ENCODE assay signal across 18 cellular contexts in the genomic region with DNA sequence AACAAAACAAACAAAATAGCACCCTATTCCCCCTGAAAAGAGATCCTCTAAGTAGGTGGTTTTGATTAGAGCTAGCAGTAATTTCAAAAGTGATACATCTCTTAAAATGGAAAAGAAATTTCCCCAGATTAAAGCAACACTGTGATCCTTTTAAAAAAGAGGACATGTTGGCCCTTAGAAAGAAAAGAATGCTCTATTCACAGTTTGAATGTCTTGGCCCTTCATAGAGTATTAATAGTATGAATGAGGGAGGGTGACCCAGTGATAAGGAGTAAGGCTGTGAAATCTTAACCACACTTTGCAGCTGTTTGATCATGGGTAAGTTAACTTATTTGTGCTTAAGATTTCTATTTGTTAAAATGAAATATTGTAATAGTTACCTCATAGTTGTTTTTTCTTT.
"Had no signal": no experiment of that assay in that cellular context is flagged by ENCODE, and none has a peak within 500 bp of the region (broad histone marks: within the 10 kb centered on the region; RNA-seq: fewer than 3 reads in every experiment).

No MANE protein-coding gene starts in this region.

- H3K27ac ChIP-seq: coronary artery, esophagus squamous epithelium, suprapubic skin had no signal

- H3K36me3 Mint-ChIP-seq: activated naive CD8-positive, alpha-beta T cell treated with anti-CD3 and anti-CD28 coated beads for 36 hours; brain; immature natural killer cell had no signal

- H3K27me3 Mint-ChIP-seq: activated CD4-positive, alpha-beta T cell treated with anti-CD3 and anti-CD28 coated beads, Interleukin-2, amount 10 ng/mL, durations not matched to agents 7 days and 5 days; activated naive CD8-positive, alpha-beta T cell treated with anti-CD3 and anti-CD28 coated beads for 36 hours; brain; central memory CD8-positive, alpha-beta T cell; progenitor cell of endocrine pancreas had no signal

- DNase-seq: activated CD4-positive, alpha-beta T cell treated with anti-CD3 and anti-CD28 coated beads, Interleukin-2, amount 10 ng/mL, durations not matched to agents 7 days and 5 days; activated CD8-positive, alpha-beta memory T cell treated with anti-CD3 and anti-CD28 coated beads, Interleukin-2, amount 50 U/mL, for 48 hours; activated naive CD8-positive, alpha-beta T cell treated with anti-CD3 and anti-CD28 coated beads for 36 hours; amygdala; esophagus squamous epithelium; immature natural killer cell; occipital lobe; right cardiac atrium; small intestine; stimulated activated CD4-positive, alpha-beta T cell treated with anti-CD3 and anti-CD28 coated beads, Interleukin-4, amount 100 ng/mL, for 24 hours; stimulated activated naive CD4-positive, alpha-beta T cell had no signal

- FAIRE-seq: small intestine had no signal

- H3K27ac Mint-ChIP-seq: activated CD4-positive, alpha-beta T cell treated with anti-CD3 and anti-CD28 coated beads, Interleukin-2, amount 10 ng/mL, durations not matched to agents 7 days and 5 days; activated naive CD8-positive, alpha-beta T cell treated with anti-CD3 and anti-CD28 coated beads for 36 hours; brain; immature natural killer cell; nephron; progenitor cell of endocrine pancreas; T-helper 2 cell treated with Interferon-gamma antibody and Interleukin-4, amounts not matched to agents 5 μg/mL and 100 μg/mL, for 36 hours had no signal

- ATAC-seq: right cardiac atrium had no signal

- H3K9me3 Mint-ChIP-seq: activated CD4-positive, alpha-beta T cell treated with anti-CD3 and anti-CD28 coated beads, Interleukin-2, amount 10 ng/mL, durations not matched to agents 7 days and 5 days; activated naive CD8-positive, alpha-beta T cell treated with anti-CD3 and anti-CD28 coated beads for 36 hours; central memory CD8-positive, alpha-beta T cell; T-helper 2 cell treated with Interferon-gamma antibody and Interleukin-4, amounts not matched to agents 5 μg/mL and 100 μg/mL, for 36 hours had no signal

- H3K4me1 ChIP-seq: esophagus squamous epithelium, suprapubic skin had no signal

- H3K27me3 ChIP-seq: esophagus squamous epithelium, suprapubic skin had no signal

- H3K4me3 ChIP-seq: coronary artery, esophagus squamous epithelium, suprapubic skin had no signal

- H3K4me3 Mint-ChIP-seq: activated CD4-positive, alpha-beta T cell treated with anti-CD3 and anti-CD28 coated beads, Interleukin-2, amount 10 ng/mL, durations not matched to agents 7 days and 5 days; activated naive CD8-positive, alpha-beta T cell treated with anti-CD3 and anti-CD28 coated beads for 36 hours; brain; central memory CD8-positive, alpha-beta T cell; immature natural killer cell; nephron; T-helper 2 cell treated with Interferon-gamma antibody and Interleukin-4, amounts not matched to agents 5 μg/mL and 100 μg/mL, for 36 hours had no signal

- H3K4me1 Mint-ChIP-seq: activated CD4-positive, alpha-beta T cell treated with anti-CD3 and anti-CD28 coated beads, Interleukin-2, amount 10 ng/mL, durations not matched to agents 7 days and 5 days; central memory CD8-positive, alpha-beta T cell had no signal
